1 cellular context compared by ENCODE assay signal in the genomic region with DNA sequence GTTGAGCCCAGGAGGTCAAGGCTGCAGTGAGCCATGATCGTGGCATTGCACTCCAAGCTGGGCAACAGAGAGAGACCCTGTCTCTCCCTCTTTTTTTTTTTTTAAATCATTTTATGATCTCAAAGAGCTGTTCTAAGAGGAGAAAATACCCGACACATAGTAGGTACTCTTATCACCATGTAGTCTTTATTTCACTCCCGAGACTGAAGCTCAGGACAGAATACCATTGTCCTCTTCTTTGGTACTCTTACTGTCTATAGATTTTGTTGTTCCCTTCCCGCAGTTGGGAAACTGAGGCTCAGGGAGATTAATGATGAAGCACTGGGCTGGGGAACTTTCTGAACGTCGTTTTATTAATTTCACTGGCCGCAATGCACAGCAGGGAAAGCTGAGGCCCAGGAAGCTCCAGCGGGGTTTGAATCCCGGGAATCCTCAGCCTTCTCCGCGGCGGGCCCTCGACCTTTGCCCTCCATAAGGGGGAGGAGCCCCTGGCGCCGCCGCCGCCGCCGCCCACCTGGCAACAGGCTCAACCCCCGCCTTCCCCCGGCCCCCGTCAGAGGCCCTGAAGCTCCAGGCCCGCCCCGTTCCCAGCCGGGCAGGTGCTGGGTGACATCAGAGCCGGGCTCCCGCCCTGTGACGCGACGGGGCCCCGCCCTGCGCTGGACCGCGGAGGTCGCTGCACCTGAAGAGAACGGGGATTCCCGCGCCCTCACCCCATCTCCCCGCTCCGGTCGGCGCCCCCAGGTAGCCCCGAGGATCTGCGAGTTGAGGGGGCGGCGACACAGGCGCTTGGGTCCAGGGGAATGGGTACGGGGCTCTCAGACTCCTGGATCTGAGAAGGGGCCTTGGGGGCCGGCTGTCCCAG.
TF ChIP-seq lines count a peak whose summit lies in the region.

No MANE protein-coding gene starts in this region.

TF ChIP-seq in K562, 482 proteins besides CTCF, POLR2A, EP300 and RAD21:
- TF ChIP-seq KDM2B (CRISPR knock-in tag; IDR thresholded peaks at IDR 0.05) (no peak), NEUROD1 (IDR thresholded peaks at IDR 0.05; ENCODE audit: borderline replicate concordance, low read depth, low read length, partially characterized antibody) (no peak), CREB1 (IDR thresholded peaks at IDR 0.05) (peak; percentile 41; the same call in 1 of the 2 replicates), CREB1 (CRISPR knock-in tag; IDR thresholded peaks at IDR 0.05) (peak; percentile 66), ATF7 (IDR thresholded peaks at IDR 0.05) (0 out of 2 replicates have a peak, but pooled peaks have one; percentile 12), FOXJ3 (CRISPR knock-in tag; IDR thresholded peaks at IDR 0.05) (no peak), ATF1 (CRISPR knock-in tag; IDR thresholded peaks at IDR 0.05) (no peak), ATF1 (tag; IDR thresholded peaks at IDR 0.05) (peak; percentile 35), ZBTB43 (CRISPR knock-in tag; IDR thresholded peaks at IDR 0.05) (no peak), NRF1 (conservative IDR thresholded peaks at IDR 0.05 in 1 of 2, IDR thresholded peaks at IDR 0.05 in 1 of 2) (peak in 1 of 2 experiments; percentile 16; a peak in 1 of 4 replicates), ZKSCAN1 (IDR thresholded peaks at IDR 0.05; ENCODE audit: low read depth, low read length) (peak; percentile 74; the same call in 1 of the 2 replicates), C11orf30 (IDR thresholded peaks at IDR 0.05; ENCODE audit: low read depth) (no peak), CREM (IDR thresholded peaks at IDR 0.05; ENCODE audit: low read depth) (peak; percentile 62)
- TF ChIP-seq, protein P1, sequence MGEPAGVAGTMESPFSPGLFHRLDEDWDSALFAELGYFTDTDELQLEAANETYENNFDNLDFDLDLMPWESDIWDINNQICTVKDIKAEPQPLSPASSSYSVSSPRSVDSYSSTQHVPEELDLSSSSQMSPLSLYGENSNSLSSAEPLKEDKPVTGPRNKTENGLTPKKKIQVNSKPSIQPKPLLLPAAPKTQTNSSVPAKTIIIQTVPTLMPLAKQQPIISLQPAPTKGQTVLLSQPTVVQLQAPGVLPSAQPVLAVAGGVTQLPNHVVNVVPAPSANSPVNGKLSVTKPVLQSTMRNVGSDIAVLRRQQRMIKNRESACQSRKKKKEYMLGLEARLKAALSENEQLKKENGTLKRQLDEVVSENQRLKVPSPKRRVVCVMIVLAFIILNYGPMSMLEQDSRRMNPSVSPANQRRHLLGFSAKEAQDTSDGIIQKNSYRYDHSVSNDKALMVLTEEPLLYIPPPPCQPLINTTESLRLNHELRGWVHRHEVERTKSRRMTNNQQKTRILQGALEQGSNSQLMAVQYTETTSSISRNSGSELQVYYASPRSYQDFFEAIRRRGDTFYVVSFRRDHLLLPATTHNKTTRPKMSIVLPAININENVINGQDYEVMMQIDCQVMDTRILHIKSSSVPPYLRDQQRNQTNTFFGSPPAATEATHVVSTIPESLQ (CRISPR knock-in tag; IDR thresholded peaks at IDR 0.05): no peak
- TF ChIP-seq, protein P2, sequence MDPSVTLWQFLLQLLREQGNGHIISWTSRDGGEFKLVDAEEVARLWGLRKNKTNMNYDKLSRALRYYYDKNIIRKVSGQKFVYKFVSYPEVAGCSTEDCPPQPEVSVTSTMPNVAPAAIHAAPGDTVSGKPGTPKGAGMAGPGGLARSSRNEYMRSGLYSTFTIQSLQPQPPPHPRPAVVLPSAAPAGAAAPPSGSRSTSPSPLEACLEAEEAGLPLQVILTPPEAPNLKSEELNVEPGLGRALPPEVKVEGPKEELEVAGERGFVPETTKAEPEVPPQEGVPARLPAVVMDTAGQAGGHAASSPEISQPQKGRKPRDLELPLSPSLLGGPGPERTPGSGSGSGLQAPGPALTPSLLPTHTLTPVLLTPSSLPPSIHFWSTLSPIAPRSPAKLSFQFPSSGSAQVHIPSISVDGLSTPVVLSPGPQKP (CRISPR knock-in tag; IDR thresholded peaks at IDR 0.05): no peak
- TF ChIP-seq, protein P3, sequence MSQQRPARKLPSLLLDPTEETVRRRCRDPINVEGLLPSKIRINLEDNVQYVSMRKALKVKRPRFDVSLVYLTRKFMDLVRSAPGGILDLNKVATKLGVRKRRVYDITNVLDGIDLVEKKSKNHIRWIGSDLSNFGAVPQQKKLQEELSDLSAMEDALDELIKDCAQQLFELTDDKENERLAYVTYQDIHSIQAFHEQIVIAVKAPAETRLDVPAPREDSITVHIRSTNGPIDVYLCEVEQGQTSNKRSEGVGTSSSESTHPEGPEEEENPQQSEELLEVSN (IDR thresholded peaks at IDR 0.05; ENCODE audit: borderline replicate concordance in 1 of 2, extremely low read depth in 1 of 2, insufficient read depth in 1 of 2, insufficient read length in 1 of 2, low read depth in 1 of 2, low read length in 1 of 2, poor library complexity in 1 of 2, severe bottlenecking in 1 of 2): peak in 1 of 2 experiments; percentile 76
